In the genomic region with DNA sequence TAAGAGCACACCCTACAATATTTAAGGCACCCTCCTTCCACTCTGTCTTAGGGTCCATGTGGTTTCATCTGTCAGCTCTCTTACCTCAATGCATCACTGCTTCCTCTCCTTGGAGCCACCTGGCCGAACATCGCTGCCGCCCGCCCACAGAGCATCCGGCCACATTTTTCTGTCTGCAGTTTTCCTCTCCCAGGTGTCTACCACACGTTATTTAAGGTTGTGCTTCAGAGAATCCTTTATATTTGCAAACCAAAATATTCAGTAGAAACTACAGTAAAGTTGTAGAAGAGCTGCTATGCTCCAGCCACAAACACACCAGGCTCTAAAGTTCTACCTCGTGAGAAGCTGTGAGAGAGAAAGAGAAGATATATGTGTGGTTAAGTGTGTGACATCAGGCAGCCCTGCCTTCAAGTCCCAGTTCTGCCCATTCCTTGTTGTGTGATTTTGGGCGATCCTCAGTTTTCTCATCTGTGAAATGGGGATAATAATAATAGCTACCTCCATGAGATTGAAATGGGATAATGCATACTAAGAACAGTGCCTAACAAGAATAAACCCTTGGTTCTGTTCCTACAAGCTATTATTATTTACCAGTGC, we compare ENCODE assay signal across 8 cellular contexts. TPM values are rescaled to one million over a fixed set of nuclear protein-coding genes. Genes with fewer than 3 reads are reported as not detected.
A peak's percentile ranks its signal among the peaks of the same experiment; 100 is the strongest.
DNase-seq lines count a peak whose midpoint lies in the region; ATAC-seq and TF ChIP-seq lines count a peak whose summit lies in the region.

No MANE protein-coding gene starts in this region.

- ATAC-seq in HG02571 (IDR thresholded peaks at IDR 0.05; ENCODE audit: unreplicated experiment) (peak; percentile 63), Right ventricle myocardium inferior (no peak)
- peak; percentile 65 to 67 for ATAC-seq in stimulated activated naive B cell treated with anti-CD40 and anti-IgM and Interleukin-4, amounts not matched to agents 10 μg/mL and 1 μg/mL and 100 μg/mL, for 72 hours (replicated peaks)

- H3K4me3 Mint-ChIP-seq in activated naive CD8-positive, alpha-beta T cell treated with anti-CD3 and anti-CD28 coated beads for 36 hours: peak overlapping the region; percentile 74
- peak overlapping the region; percentile 52 to 66 for H3K4me3 Mint-ChIP-seq in stimulated activated naive B cell treated with anti-CD40 and anti-IgM and Interleukin-4, amounts not matched to agents 10 μg/mL and 1 μg/mL and 100 μg/mL, for 72 hours

- peaks cover 19% of the 10 kb centered on the region for H3K36me3 Mint-ChIP-seq in activated naive CD8-positive, alpha-beta T cell treated with anti-CD3 and anti-CD28 coated beads for 36 hours
- peaks cover 5 to 8% of the 10 kb centered on the region in 2 donors for H3K36me3 Mint-ChIP-seq in stimulated activated naive B cell treated with anti-CD40 and anti-IgM and Interleukin-4, amounts not matched to agents 10 μg/mL and 1 μg/mL and 100 μg/mL, for 72 hours

- intact Hi-C loops in Right ventricle myocardium inferior (cut with DNase I): no loop called here

- peaks cover 75% of the 10 kb centered on the region for H3K4me1 Mint-ChIP-seq in activated naive CD8-positive, alpha-beta T cell treated with anti-CD3 and anti-CD28 coated beads for 36 hours
- H3K4me1 Mint-ChIP-seq in stimulated activated naive B cell treated with anti-CD40 and anti-IgM and Interleukin-4, amounts not matched to agents 10 μg/mL and 1 μg/mL and 100 μg/mL, for 72 hours: peaks cover 50 to 83% of the 10 kb centered on the region in 2 donors

- POLR2A ChIA-PET in GM10248 (lab: Yijun Ruan, JAX): interaction anchor here (0.6 to 1.5 kb wide), 5 partner anchors 9 to 1288 kb away, joined by 3 to 6 read pairs (median 3); no protein-coding TSS in a partner anchor

- H3K9me3 Mint-ChIP-seq in activated naive CD8-positive, alpha-beta T cell treated with anti-CD3 and anti-CD28 coated beads for 36 hours: no peaks in the 10 kb centered on the region
- H3K9me3 Mint-ChIP-seq in stimulated activated naive B cell treated with anti-CD40 and anti-IgM and Interleukin-4, amounts not matched to agents 10 μg/mL and 1 μg/mL and 100 μg/mL, for 72 hours: no peaks in the 10 kb centered on the region

- peaks cover 3% of the 10 kb centered on the region for H3K27me3 Mint-ChIP-seq in activated naive CD8-positive, alpha-beta T cell treated with anti-CD3 and anti-CD28 coated beads for 36 hours
- no peaks in the 10 kb centered on the region for H3K27me3 Mint-ChIP-seq in stimulated activated naive B cell treated with anti-CD40 and anti-IgM and Interleukin-4, amounts not matched to agents 10 μg/mL and 1 μg/mL and 100 μg/mL, for 72 hours

- H3K27ac Mint-ChIP-seq in activated naive CD8-positive, alpha-beta T cell treated with anti-CD3 and anti-CD28 coated beads for 36 hours: peak overlapping the region; percentile 96
- peak overlapping the region; percentile 92 for H3K27ac Mint-ChIP-seq in stimulated activated naive B cell treated with anti-CD40 and anti-IgM and Interleukin-4, amounts not matched to agents 10 μg/mL and 1 μg/mL and 100 μg/mL, for 72 hours

- CTCF ChIA-PET in GM10248 (lab: Yijun Ruan, JAX): interaction anchor here (0.8 to 2.7 kb wide), 9 partner anchors 10 to 102 kb away, joined by 3 to 18 read pairs (median 4); no protein-coding TSS in a partner anchor

- DNase-seq in GM10248 (ENCODE audit: extremely low spot score) (peak; percentile 64), RPMI8226 (peak; percentile 91), GOT3 (lab: John Stamatoyannopoulos, UW) (no peak), Right ventricle myocardium inferior (ENCODE audit: missing footprints) (no peak), NCI-H510A treated with DMSO at 0.1 percent for 48 hours (lab: John Stamatoyannopoulos, UW) (no peak)
- peak; percentile 89 for DNase-seq in activated naive CD8-positive, alpha-beta T cell treated with anti-CD3 and anti-CD28 coated beads for 36 hours
- peak; percentile 90 for DNase-seq in stimulated activated naive B cell treated with anti-CD40 and anti-IgM and Interleukin-4, amounts not matched to agents 10 μg/mL and 1 μg/mL and 100 μg/mL, for 72 hours

- TF ChIP-seq CTCF in GM10248 (IDR thresholded peaks at IDR 0.05; ENCODE audit: control extremely low read depth, extremely low read depth, low read depth, missing control alignments): no peak

RNA-seq across cellular contexts. Expression of gene STK17B, which starts 4.9 kb away (rescaled TPM):
- 100 to 1,000 TPM; 151 to 157 TPM for total RNA-seq in activated naive CD8-positive, alpha-beta T cell treated with anti-CD3 and anti-CD28 coated beads for 36 hours
- 7.4 TPM for total RNA-seq in Right ventricle myocardium inferior

Comparison
In these comparisons a context has a peak if more than half of its experiments do, and no peak if none do; other contexts are left out.
1. DNase-seq: peak in GM10248 (single experiment), RPMI8226 (single experiment), activated naive CD8-positive, alpha-beta T cell treated with anti-CD3 and anti-CD28 coated beads for 36 hours (single experiment) and stimulated activated naive B cell treated with anti-CD40 and anti-IgM and Interleukin-4, amounts not matched to agents 10 μg/mL and 1 μg/mL and 100 μg/mL, for 72 hours (single experiment); none in GOT3 (single experiment), Right ventricle myocardium inferior (single experiment) and NCI-H510A treated with DMSO at 0.1 percent for 48 hours (single experiment).
2. RNA of gene STK17B, which starts 4.9 kb away (total RNA-seq): 151 to 157 TPM in activated naive CD8-positive, alpha-beta T cell treated with anti-CD3 and anti-CD28 coated beads for 36 hours; 7.4 TPM in Right ventricle myocardium inferior (single experiment); every median in the first group is over 10 times any median in the second.